In the genomic region with DNA sequence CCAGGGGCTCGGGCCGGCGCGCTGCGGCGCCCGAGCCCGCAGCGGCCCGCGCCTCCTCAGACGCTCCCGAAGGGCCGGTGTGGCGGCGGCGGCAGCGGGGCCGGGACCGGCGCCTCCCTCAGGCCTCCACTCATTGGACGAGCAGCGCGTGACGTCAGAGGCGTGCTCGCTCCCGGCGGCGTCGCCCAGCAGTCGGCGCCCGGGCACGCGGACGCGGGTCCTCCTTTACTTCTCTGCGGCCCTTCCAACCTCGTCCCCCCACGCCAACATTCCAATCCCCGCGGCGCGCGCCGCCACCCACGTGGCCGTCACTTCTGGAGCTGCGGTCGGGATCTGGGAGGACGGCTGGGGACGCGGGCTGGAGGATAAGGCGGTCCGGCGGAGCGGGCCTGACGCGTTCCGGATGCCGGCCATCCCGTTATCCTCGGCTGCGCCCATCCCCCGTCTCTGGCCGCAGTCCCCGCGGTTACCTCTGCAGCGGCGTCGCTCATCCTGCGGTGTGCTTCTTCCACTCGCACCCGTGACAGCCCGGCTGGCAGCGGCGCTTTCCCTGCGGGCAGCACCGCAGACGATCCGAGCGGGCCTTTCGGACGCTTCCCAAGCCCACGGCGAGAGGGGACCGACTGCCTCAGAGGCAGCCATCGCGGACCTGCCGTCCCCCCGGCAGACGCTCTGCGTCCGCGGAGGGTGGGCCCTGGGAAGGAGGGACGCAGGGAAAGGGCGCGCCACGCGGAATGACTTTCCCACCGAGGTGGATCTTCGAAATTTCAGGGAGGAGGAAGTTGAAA, we compare ENCODE assay signal across 1 cellular context.
TF ChIP-seq lines count a peak whose summit lies in the region.

PDZD8 (minus strand) TSS at position 81 of the 788 bp plus-strand sequence. CDS start 213 bp downstream, outside the sequence.

TF ChIP-seq in K562, 482 proteins besides CTCF, POLR2A, EP300 and RAD21 (continued from another document and continues in another):
- TF ChIP-seq, protein P1, sequence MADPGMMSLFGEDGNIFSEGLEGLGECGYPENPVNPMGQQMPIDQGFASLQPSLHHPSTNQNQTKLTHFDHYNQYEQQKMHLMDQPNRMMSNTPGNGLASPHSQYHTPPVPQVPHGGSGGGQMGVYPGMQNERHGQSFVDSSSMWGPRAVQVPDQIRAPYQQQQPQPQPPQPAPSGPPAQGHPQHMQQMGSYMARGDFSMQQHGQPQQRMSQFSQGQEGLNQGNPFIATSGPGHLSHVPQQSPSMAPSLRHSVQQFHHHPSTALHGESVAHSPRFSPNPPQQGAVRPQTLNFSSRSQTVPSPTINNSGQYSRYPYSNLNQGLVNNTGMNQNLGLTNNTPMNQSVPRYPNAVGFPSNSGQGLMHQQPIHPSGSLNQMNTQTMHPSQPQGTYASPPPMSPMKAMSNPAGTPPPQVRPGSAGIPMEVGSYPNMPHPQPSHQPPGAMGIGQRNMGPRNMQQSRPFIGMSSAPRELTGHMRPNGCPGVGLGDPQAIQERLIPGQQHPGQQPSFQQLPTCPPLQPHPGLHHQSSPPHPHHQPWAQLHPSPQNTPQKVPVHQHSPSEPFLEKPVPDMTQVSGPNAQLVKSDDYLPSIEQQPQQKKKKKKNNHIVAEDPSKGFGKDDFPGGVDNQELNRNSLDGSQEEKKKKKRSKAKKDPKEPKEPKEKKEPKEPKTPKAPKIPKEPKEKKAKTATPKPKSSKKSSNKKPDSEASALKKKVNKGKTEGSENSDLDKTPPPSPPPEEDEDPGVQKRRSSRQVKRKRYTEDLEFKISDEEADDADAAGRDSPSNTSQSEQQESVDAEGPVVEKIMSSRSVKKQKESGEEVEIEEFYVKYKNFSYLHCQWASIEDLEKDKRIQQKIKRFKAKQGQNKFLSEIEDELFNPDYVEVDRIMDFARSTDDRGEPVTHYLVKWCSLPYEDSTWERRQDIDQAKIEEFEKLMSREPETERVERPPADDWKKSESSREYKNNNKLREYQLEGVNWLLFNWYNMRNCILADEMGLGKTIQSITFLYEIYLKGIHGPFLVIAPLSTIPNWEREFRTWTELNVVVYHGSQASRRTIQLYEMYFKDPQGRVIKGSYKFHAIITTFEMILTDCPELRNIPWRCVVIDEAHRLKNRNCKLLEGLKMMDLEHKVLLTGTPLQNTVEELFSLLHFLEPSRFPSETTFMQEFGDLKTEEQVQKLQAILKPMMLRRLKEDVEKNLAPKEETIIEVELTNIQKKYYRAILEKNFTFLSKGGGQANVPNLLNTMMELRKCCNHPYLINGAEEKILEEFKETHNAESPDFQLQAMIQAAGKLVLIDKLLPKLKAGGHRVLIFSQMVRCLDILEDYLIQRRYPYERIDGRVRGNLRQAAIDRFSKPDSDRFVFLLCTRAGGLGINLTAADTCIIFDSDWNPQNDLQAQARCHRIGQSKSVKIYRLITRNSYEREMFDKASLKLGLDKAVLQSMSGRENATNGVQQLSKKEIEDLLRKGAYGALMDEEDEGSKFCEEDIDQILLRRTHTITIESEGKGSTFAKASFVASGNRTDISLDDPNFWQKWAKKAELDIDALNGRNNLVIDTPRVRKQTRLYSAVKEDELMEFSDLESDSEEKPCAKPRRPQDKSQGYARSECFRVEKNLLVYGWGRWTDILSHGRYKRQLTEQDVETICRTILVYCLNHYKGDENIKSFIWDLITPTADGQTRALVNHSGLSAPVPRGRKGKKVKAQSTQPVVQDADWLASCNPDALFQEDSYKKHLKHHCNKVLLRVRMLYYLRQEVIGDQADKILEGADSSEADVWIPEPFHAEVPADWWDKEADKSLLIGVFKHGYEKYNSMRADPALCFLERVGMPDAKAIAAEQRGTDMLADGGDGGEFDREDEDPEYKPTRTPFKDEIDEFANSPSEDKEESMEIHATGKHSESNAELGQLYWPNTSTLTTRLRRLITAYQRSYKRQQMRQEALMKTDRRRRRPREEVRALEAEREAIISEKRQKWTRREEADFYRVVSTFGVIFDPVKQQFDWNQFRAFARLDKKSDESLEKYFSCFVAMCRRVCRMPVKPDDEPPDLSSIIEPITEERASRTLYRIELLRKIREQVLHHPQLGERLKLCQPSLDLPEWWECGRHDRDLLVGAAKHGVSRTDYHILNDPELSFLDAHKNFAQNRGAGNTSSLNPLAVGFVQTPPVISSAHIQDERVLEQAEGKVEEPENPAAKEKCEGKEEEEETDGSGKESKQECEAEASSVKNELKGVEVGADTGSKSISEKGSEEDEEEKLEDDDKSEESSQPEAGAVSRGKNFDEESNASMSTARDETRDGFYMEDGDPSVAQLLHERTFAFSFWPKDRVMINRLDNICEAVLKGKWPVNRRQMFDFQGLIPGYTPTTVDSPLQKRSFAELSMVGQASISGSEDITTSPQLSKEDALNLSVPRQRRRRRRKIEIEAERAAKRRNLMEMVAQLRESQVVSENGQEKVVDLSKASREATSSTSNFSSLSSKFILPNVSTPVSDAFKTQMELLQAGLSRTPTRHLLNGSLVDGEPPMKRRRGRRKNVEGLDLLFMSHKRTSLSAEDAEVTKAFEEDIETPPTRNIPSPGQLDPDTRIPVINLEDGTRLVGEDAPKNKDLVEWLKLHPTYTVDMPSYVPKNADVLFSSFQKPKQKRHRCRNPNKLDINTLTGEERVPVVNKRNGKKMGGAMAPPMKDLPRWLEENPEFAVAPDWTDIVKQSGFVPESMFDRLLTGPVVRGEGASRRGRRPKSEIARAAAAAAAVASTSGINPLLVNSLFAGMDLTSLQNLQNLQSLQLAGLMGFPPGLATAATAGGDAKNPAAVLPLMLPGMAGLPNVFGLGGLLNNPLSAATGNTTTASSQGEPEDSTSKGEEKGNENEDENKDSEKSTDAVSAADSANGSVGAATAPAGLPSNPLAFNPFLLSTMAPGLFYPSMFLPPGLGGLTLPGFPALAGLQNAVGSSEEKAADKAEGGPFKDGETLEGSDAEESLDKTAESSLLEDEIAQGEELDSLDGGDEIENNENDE (IDR thresholded peaks at IDR 0.05; ENCODE audit: low read depth, low read length) = no peak
- TF ChIP-seq ELF4 (CRISPR knock-in tag; IDR thresholded peaks at IDR 0.05) = no peak
- TF ChIP-seq PURB (CRISPR knock-in tag; IDR thresholded peaks at IDR 0.05; ENCODE audit: low read depth) = no peak
- no peak; the same call in 1 of the 2 replicates for TF ChIP-seq NR2C2 (CRISPR knock-in tag; IDR thresholded peaks at IDR 0.05)
- TF ChIP-seq NR2C2 (tag; IDR thresholded peaks at IDR 0.05) = 0 out of 2 replicates have a peak, but pooled peaks have one; percentile 20
- peak; percentile 60; the same call in 1 of the 2 replicates for TF ChIP-seq SUPT5H (IDR thresholded peaks at IDR 0.05)
- TF ChIP-seq EZH2 (IDR thresholded peaks at IDR 0.05; ENCODE audit: borderline replicate concordance, low read depth, low read length) = no peak
- no peak for TF ChIP-seq EWSR1 (IDR thresholded peaks at IDR 0.05; ENCODE audit: borderline replicate concordance, low read depth, partially characterized antibody)
- no peak for TF ChIP-seq SMARCA5 (IDR thresholded peaks at IDR 0.05)
- no peak for TF ChIP-seq ZNF445 (CRISPR knock-in tag; IDR thresholded peaks at IDR 0.05; ENCODE audit: low read depth)
- no peak for TF ChIP-seq NFATC3 (IDR thresholded peaks at IDR 0.05)
- no peak for TF ChIP-seq EHMT2 (IDR thresholded peaks at IDR 0.05)
- TF ChIP-seq DMBX1 (CRISPR knock-in tag; IDR thresholded peaks at IDR 0.05; ENCODE audit: borderline replicate concordance) = no peak
- TF ChIP-seq MTA3 (IDR thresholded peaks at IDR 0.05; ENCODE audit: borderline replicate concordance) = 0 out of 2 replicates have a peak, but pooled peaks have one; percentile 17
- TF ChIP-seq POLR2G (IDR thresholded peaks at IDR 0.05; ENCODE audit: low read depth, low read length) = peak; percentile 86
- no peak for TF ChIP-seq ZNF41 (CRISPR knock-in tag; conservative IDR thresholded peaks at IDR 0.05)
- TF ChIP-seq HNRNPH1 (optimal IDR thresholded peaks at IDR 0.05; ENCODE audit: low read depth, low read length) = no peak
- no peak for TF ChIP-seq E2F4 (CRISPR knock-in tag; IDR thresholded peaks at IDR 0.05; ENCODE audit: low read depth)
- no peak for TF ChIP-seq ILF3 (IDR thresholded peaks at IDR 0.05; ENCODE audit: borderline replicate concordance)
- no peak for TF ChIP-seq SMAD3 (CRISPR knock-in tag; conservative IDR thresholded peaks at IDR 0.05)
- TF ChIP-seq ZNF561 (CRISPR knock-in tag; conservative IDR thresholded peaks at IDR 0.05) = no peak
- no peak for TF ChIP-seq ZC3H8 (IDR thresholded peaks at IDR 0.05)
- TF ChIP-seq RREB1 (CRISPR knock-in tag; IDR thresholded peaks at IDR 0.05) = peak; percentile 20; the same call in 1 of the 2 replicates
- no peak for TF ChIP-seq ARID2 (IDR thresholded peaks at IDR 0.05)
- no peak for TF ChIP-seq SRSF7 (optimal IDR thresholded peaks at IDR 0.05; ENCODE audit: low read depth, low read length)
- no peak for TF ChIP-seq XRCC5 (IDR thresholded peaks at IDR 0.05; ENCODE audit: low read depth, low read length)
- TF ChIP-seq TEAD4 (IDR thresholded peaks at IDR 0.05; ENCODE audit: low read length) = 0 out of 2 replicates have a peak, but pooled peaks have one; percentile 10
- peak; percentile 8; the same call in 1 of the 2 replicates for TF ChIP-seq TEAD4 (CRISPR knock-in tag; IDR thresholded peaks at IDR 0.05; ENCODE audit: borderline replicate concordance)
- TF ChIP-seq ZNF212 (CRISPR knock-in tag; IDR thresholded peaks at IDR 0.05) = no peak
- no peak for TF ChIP-seq NFE2L1 (tag; IDR thresholded peaks at IDR 0.05; ENCODE audit: borderline replicate concordance, low read depth)
- TF ChIP-seq SMAD4 (CRISPR knock-in tag; conservative IDR thresholded peaks at IDR 0.05) = peak; percentile 69
- TF ChIP-seq POLR2B (IDR thresholded peaks at IDR 0.05; ENCODE audit: low read depth, partially characterized antibody) = no peak
- TF ChIP-seq CXXC5 (CRISPR knock-in tag; IDR thresholded peaks at IDR 0.05) = peak; percentile 73
- no peak for TF ChIP-seq BCOR (IDR thresholded peaks at IDR 0.05)
- TF ChIP-seq MLLT1 (IDR thresholded peaks at IDR 0.05) = peak in 1 of 2 experiments; percentile 53; a peak in 1 of 4 replicates
- no peak for TF ChIP-seq MAFK (IDR thresholded peaks at IDR 0.05; ENCODE audit: low read length)
- TF ChIP-seq LCOR (CRISPR knock-in tag; IDR thresholded peaks at IDR 0.05) = no peak
- TF ChIP-seq VEZF1 (CRISPR knock-in tag; IDR thresholded peaks at IDR 0.05) = 0 out of 2 replicates have a peak, but pooled peaks have one; percentile 4
- TF ChIP-seq ZNF583 (CRISPR knock-in tag; IDR thresholded peaks at IDR 0.05) = no peak
- TF ChIP-seq ZNF436 (CRISPR knock-in tag; IDR thresholded peaks at IDR 0.05) = no peak
